Comparison of ENCODE assay signal across 34 cellular contexts in genomic region chr7:31371621-31372020, GRCh38. TPM values are rescaled to one million over a fixed set of nuclear protein-coding genes. Genes with fewer than 3 reads are reported as not detected.
"Had no signal": no experiment of that assay in that cellular context is flagged by ENCODE, and none has a peak within 500 bp of the region (broad histone marks: within the 10 kb centered on the region; RNA-seq: fewer than 3 reads in every experiment).

No MANE protein-coding gene starts in this region.

- H3K27me3 ChIP-seq: adrenal gland, body of pancreas, cardiac muscle cell, colonic mucosa, gastrocnemius medialis, hepatocyte, uterus had no signal

- H3K9me3 ChIP-seq: adrenal gland, body of pancreas, colonic mucosa, gastrocnemius medialis, left ventricle myocardium inferior, uterus had no signal

- H3K4me2 ChIP-seq: hepatocyte had no signal

- H2AFZ ChIP-seq: hepatocyte had no signal

- H3K4me3 Mint-ChIP-seq: activated naive CD8-positive, alpha-beta T cell treated with anti-CD3 and anti-CD28 coated beads for 36 hours; nephron; stimulated activated effector memory CD8-positive, alpha-beta T cell treated with anti-CD3 and anti-CD28 coated beads, Interleukin-12 subunit alpha, Interleukin-12 subunit beta, amount 100 ng/mL, for 72 hours; stimulated activated naive CD8-positive, alpha-beta T cell treated with anti-CD3 and anti-CD28 coated beads, Interleukin-15, Interleukin-2, amounts not matched to agents 100 ng/mL and 50 ng/mL, for 24 hours; type B pancreatic cell had no signal

- H3K27me3 Mint-ChIP-seq: activated naive CD8-positive, alpha-beta T cell treated with anti-CD3 and anti-CD28 coated beads for 36 hours had no signal

- H3K36me3 ChIP-seq: adrenal gland, cardiac muscle cell, colonic mucosa, gastrocnemius medialis, left ventricle myocardium inferior, uterus had no signal

- H3K36me3 Mint-ChIP-seq: activated naive CD8-positive, alpha-beta T cell treated with anti-CD3 and anti-CD28 coated beads for 36 hours; stimulated activated effector memory CD8-positive, alpha-beta T cell treated with anti-CD3 and anti-CD28 coated beads, Interleukin-12 subunit alpha, Interleukin-12 subunit beta, amount 100 ng/mL, for 72 hours; type B pancreatic cell had no signal

- H3K4me1 ChIP-seq: adrenal gland, body of pancreas, colonic mucosa, gastrocnemius medialis, left ventricle myocardium inferior, uterus had no signal

- H3K79me2 ChIP-seq: hepatocyte had no signal

- DNase-seq: activated CD4-positive, alpha-beta T cell treated with anti-CD3 and anti-CD28 coated beads for 4 hours; activated CD4-positive, alpha-beta T cell treated with anti-CD3 and anti-CD28 coated beads, Interleukin-2, amount 50 U/mL, for 4 hours; activated CD8-positive, alpha-beta memory T cell treated with anti-CD3 and anti-CD28 coated beads for 24 hours; activated effector memory CD4-positive, alpha-beta T cell treated with Interleukin-2 at 50 U/mL for 16 hours; activated naive CD4-positive, alpha-beta T cell treated with Interleukin-2 at 50 U/mL for 16 hours; activated naive CD8-positive, alpha-beta T cell treated with anti-CD3 and anti-CD28 coated beads for 36 hours; adrenal gland; aorta; body of pancreas; cerebellar nuclear complex; colonic mucosa; effector memory CD4-positive, alpha-beta T cell; erythroblast; gastrocnemius medialis; kidney glomerular epithelial cell; left ventricle myocardium inferior; posterior cingulate gyrus; stimulated activated CD4-positive, alpha-beta T cell treated with anti-CD3 and anti-CD28 coated beads, Interleukin-12 subunit alpha, Interleukin-12 subunit beta, amount 100 ng/mL, for 4 hours; stimulated activated CD4-positive, alpha-beta T cell treated with anti-CD3 and anti-CD28 coated beads, Interleukin-4, amount 100 ng/mL, for 1 hour; substantia nigra; uterus had no signal

- H3K27ac ChIP-seq: adrenal gland, body of pancreas, cardiac muscle cell, colonic mucosa, gastrocnemius medialis, hepatocyte, left ventricle myocardium inferior, skin epidermis, uterus had no signal

- H3K4me1 Mint-ChIP-seq: activated naive CD8-positive, alpha-beta T cell treated with anti-CD3 and anti-CD28 coated beads for 36 hours; nephron; stimulated activated effector memory CD8-positive, alpha-beta T cell treated with anti-CD3 and anti-CD28 coated beads, Interleukin-12 subunit alpha, Interleukin-12 subunit beta, amount 100 ng/mL, for 72 hours had no signal

- H3K9me3 Mint-ChIP-seq: activated naive CD8-positive, alpha-beta T cell treated with anti-CD3 and anti-CD28 coated beads for 36 hours; nephron; stimulated activated effector memory CD8-positive, alpha-beta T cell treated with anti-CD3 and anti-CD28 coated beads, Interleukin-12 subunit alpha, Interleukin-12 subunit beta, amount 100 ng/mL, for 72 hours; stimulated activated naive CD8-positive, alpha-beta T cell treated with anti-CD3 and anti-CD28 coated beads, Interleukin-15, Interleukin-2, amounts not matched to agents 100 ng/mL and 50 ng/mL, for 24 hours; type B pancreatic cell had no signal

- H3K4me3 ChIP-seq: adrenal gland, body of pancreas, cardiac muscle cell, colonic mucosa, gastrocnemius medialis, hepatocyte, left ventricle myocardium inferior, lung, skin epidermis, uterus had no signal

- ATAC-seq: body of pancreas; gastrocnemius medialis; sciatic nerve; stimulated activated effector memory CD8-positive, alpha-beta T cell treated with anti-CD3 and anti-CD28 coated beads, Interleukin-12 subunit alpha, Interleukin-12 subunit beta, amount 100 ng/mL, for 72 hours had no signal

- H3K27ac Mint-ChIP-seq: activated naive CD8-positive, alpha-beta T cell treated with anti-CD3 and anti-CD28 coated beads for 36 hours; nephron; stimulated activated effector memory CD8-positive, alpha-beta T cell treated with anti-CD3 and anti-CD28 coated beads, Interleukin-12 subunit alpha, Interleukin-12 subunit beta, amount 100 ng/mL, for 72 hours; stimulated activated naive CD8-positive, alpha-beta T cell treated with anti-CD3 and anti-CD28 coated beads, Interleukin-15, Interleukin-2, amounts not matched to agents 100 ng/mL and 50 ng/mL, for 24 hours; type B pancreatic cell had no signal

RNA-seq across cellular contexts. Expression of gene NEUROD6, which starts 31.1 kb away (rescaled TPM):
- total RNA-seq: activated naive CD8-positive, alpha-beta T cell treated with anti-CD3 and anti-CD28 coated beads for 36 hours; adrenal gland; aorta; body of pancreas; cardiac muscle cell; colonic mucosa; dermis microvascular lymphatic vessel endothelial cell; gastrocnemius medialis; hepatocyte; left ventricle myocardium inferior; lung; mucosa of gallbladder; osteoblast; renal cortical epithelial cell; sciatic nerve; uterus had no signal
- polyA plus RNA-seq: adrenal gland, aorta, cardiac muscle cell, hepatocyte, lung had no signal
